ENCODE assay signal across 1 cellular context in the genomic region with DNA sequence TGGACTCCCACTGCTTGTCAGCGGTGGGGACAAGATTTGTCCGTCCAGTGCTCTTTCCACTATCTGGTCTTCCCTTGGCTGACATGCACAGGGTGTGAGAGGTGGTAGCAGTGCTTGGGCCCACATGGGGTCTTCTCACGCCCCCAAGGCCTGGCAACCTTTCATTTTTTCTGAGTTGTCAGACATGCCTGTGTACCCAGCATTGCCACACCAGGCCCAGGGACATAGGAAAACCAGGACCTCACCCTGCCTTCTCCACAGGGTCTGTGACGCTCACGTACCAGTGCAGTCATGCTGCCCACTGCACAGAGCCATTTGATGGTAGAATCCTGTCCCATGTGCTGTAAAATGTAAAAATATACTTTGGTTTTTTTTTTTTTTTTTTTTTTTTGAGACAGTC.
TF ChIP-seq lines count a peak whose summit lies in the region.

No MANE protein-coding gene starts in this region.

TF ChIP-seq in HepG2, 621 proteins besides CTCF, POLR2A, EP300 and RAD21:
- TF ChIP-seq, protein P1, sequence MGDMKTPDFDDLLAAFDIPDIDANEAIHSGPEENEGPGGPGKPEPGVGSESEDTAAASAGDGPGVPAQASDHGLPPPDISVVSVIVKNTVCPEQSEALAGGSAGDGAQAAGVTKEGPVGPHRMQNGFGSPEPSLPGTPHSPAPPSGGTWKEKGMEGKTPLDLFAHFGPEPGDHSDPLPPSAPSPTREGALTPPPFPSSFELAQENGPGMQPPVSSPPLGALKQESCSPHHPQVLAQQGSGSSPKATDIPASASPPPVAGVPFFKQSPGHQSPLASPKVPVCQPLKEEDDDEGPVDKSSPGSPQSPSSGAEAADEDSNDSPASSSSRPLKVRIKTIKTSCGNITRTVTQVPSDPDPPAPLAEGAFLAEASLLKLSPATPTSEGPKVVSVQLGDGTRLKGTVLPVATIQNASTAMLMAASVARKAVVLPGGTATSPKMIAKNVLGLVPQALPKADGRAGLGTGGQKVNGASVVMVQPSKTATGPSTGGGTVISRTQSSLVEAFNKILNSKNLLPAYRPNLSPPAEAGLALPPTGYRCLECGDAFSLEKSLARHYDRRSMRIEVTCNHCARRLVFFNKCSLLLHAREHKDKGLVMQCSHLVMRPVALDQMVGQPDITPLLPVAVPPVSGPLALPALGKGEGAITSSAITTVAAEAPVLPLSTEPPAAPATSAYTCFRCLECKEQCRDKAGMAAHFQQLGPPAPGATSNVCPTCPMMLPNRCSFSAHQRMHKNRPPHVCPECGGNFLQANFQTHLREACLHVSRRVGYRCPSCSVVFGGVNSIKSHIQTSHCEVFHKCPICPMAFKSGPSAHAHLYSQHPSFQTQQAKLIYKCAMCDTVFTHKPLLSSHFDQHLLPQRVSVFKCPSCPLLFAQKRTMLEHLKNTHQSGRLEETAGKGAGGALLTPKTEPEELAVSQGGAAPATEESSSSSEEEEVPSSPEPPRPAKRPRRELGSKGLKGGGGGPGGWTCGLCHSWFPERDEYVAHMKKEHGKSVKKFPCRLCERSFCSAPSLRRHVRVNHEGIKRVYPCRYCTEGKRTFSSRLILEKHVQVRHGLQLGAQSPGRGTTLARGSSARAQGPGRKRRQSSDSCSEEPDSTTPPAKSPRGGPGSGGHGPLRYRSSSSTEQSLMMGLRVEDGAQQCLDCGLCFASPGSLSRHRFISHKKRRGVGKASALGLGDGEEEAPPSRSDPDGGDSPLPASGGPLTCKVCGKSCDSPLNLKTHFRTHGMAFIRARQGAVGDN (CRISPR knock-in tag; IDR thresholded peaks at IDR 0.05), result 0 out of 2 replicates have a peak, but pooled peaks have one; percentile 3
- no peak for TF ChIP-seq ZNF691 (CRISPR knock-in tag; IDR thresholded peaks at IDR 0.05; ENCODE audit: borderline replicate concordance, low read depth)
